ENCODE assay signal across 11 cellular contexts in genomic region chr16:11627822-11628457, GRCh38. TPM values are rescaled to one million over a fixed set of nuclear protein-coding genes. Genes with fewer than 3 reads are reported as not detected.
DNase-seq lines count a peak whose midpoint lies in the region; ATAC-seq and TF ChIP-seq lines count a peak whose summit lies in the region.
"Had no signal": no experiment of that assay in that cellular context is flagged by ENCODE, and none has a peak within 500 bp of the region (broad histone marks: within the 10 kb centered on the region; RNA-seq: fewer than 3 reads in every experiment).

No MANE protein-coding gene starts in this region.

- no peaks in the 10 kb centered on the region for H3K9me3 Mint-ChIP-seq in T-helper 1 cell treated with Interleukin-12 subunit alpha and Interleukin-12 subunit beta and Interleukin-4 antibody, amounts not matched to agents 30 μg/mL and 1 μg/mL, for 36 hours
- no peaks in the 10 kb centered on the region for H3K9me3 Mint-ChIP-seq in T-cell
- H3K9me3 Mint-ChIP-seq in glutamatergic neuron (ENCODE audit: unreplicated experiment): peaks cover 2% of the 10 kb centered on the region
- H3K9me3 Mint-ChIP-seq: activated B cell treated with CpG ODN at 0.5 μM for 24 hours had no signal

- no peaks in the 10 kb centered on the region for H3K9me3 ChIP-seq in suprapubic skin

- TF ChIP-seq POLR2A in suprapubic skin (IDR thresholded peaks at IDR 0.05): no peak

- H3K27me3 Mint-ChIP-seq in T-helper 1 cell treated with Interleukin-12 subunit alpha and Interleukin-12 subunit beta and Interleukin-4 antibody, amounts not matched to agents 30 μg/mL and 1 μg/mL, for 36 hours (ENCODE audit: low read depth): no peaks in the 10 kb centered on the region
- H3K27me3 Mint-ChIP-seq in T-cell (no peaks in the 10 kb centered on the region), glutamatergic neuron (ENCODE audit: unreplicated experiment) (peaks cover 2% of the 10 kb centered on the region)
- H3K27me3 Mint-ChIP-seq: activated B cell treated with CpG ODN at 0.5 μM for 24 hours had no signal

- CTCF ChIA-PET in T-cell (lab: Charles Lee): interaction anchor here in 1 of 2 donors (0.6 kb wide), 2 partner anchors 19 to 33 kb away, joined by 3 read pairs; no protein-coding TSS in a partner anchor

- WGBS in suprapubic skin: 46% methylated on average over 15 of the region's 15 CpGs

- H3K36me3 ChIP-seq in suprapubic skin: no peaks in the 10 kb centered on the region

- peak overlapping the region; percentile 28 for H3K27ac Mint-ChIP-seq in T-helper 1 cell treated with Interleukin-12 subunit alpha and Interleukin-12 subunit beta and Interleukin-4 antibody, amounts not matched to agents 30 μg/mL and 1 μg/mL, for 36 hours
- H3K27ac Mint-ChIP-seq in T-cell: peak overlapping the region; percentile 11 to 34
- peak overlapping the region; percentile 23 for H3K27ac Mint-ChIP-seq in glutamatergic neuron (ENCODE audit: unreplicated experiment)
- H3K27ac Mint-ChIP-seq: activated B cell treated with CpG ODN at 0.5 μM for 24 hours had no signal

- H3K4me3 Mint-ChIP-seq in T-helper 1 cell treated with Interleukin-12 subunit alpha and Interleukin-12 subunit beta and Interleukin-4 antibody, amounts not matched to agents 30 μg/mL and 1 μg/mL, for 36 hours: no peak overlapping the region
- H3K4me3 Mint-ChIP-seq in T-cell: no peak overlapping the region
- no peak overlapping the region for H3K4me3 Mint-ChIP-seq in glutamatergic neuron (ENCODE audit: unreplicated experiment)
- H3K4me3 Mint-ChIP-seq: activated B cell treated with CpG ODN at 0.5 μM for 24 hours had no signal

- DNase-seq in T-helper 1 cell (no peak), T-cell (no peak), glutamatergic neuron (no peak), suprapubic skin (ENCODE audit: low spot score in 2 of 2) (no peak), NCI-H1930 (lab: John Stamatoyannopoulos, UW) (no peak), NCI-H774 (lab: John Stamatoyannopoulos, UW) (no peak)
- no peak for DNase-seq in effector CD4-positive, alpha-beta T cell
- DNase-seq: activated B cell treated with CpG ODN at 0.5 μM for 24 hours, hippocampal formation, NCI-H82 had no signal

- POLR2A ChIA-PET in T-cell (lab: Charles Lee): no interaction called here

- H3K27ac ChIP-seq in suprapubic skin: peak overlapping the region; percentile 74

- H3K36me3 Mint-ChIP-seq in T-helper 1 cell treated with Interleukin-12 subunit alpha and Interleukin-12 subunit beta and Interleukin-4 antibody, amounts not matched to agents 30 μg/mL and 1 μg/mL, for 36 hours (ENCODE audit: low read depth): peaks cover 3% of the 10 kb centered on the region
- H3K36me3 Mint-ChIP-seq in T-cell (no peaks in the 10 kb centered on the region), glutamatergic neuron (ENCODE audit: unreplicated experiment) (no peaks in the 10 kb centered on the region)

- no peaks in the 10 kb centered on the region for H3K27me3 ChIP-seq in suprapubic skin

- H3K4me3 ChIP-seq in suprapubic skin: no peak overlapping the region

- TF ChIP-seq CTCF in glutamatergic neuron (IDR thresholded peaks at IDR 0.05; ENCODE audit: partially characterized antibody, unreplicated experiment) (no peak), suprapubic skin (IDR thresholded peaks at IDR 0.05) (no peak)

- ATAC-seq in T-cell (replicated peaks in 1 of 4): no peak

- no peak for TF ChIP-seq EP300 in suprapubic skin (IDR thresholded peaks at IDR 0.05)

- H3K4me1 Mint-ChIP-seq in T-helper 1 cell treated with Interleukin-12 subunit alpha and Interleukin-12 subunit beta and Interleukin-4 antibody, amounts not matched to agents 30 μg/mL and 1 μg/mL, for 36 hours (ENCODE audit: low read depth): peaks cover 28% of the 10 kb centered on the region
- peaks cover 46 to 53% (median 52%) of the 10 kb centered on the region in 3 donors for H3K4me1 Mint-ChIP-seq in T-cell
- peaks cover 2% of the 10 kb centered on the region for H3K4me1 Mint-ChIP-seq in glutamatergic neuron (ENCODE audit: low read depth, unreplicated experiment)

- peaks cover 53% of the 10 kb centered on the region for H3K4me1 ChIP-seq in suprapubic skin

RNA-seq across cellular contexts. Expression of gene SNN, which starts 40.3 kb away (rescaled TPM):
- 10 to 100 TPM; 17.4 to 56.2 (median 22.7) TPM for total RNA-seq in T-cell
- total RNA-seq in glutamatergic neuron (ENCODE audit: unreplicated experiment): 491 TPM
- total RNA-seq in suprapubic skin: 10 to 100 TPM; 17.0 to 32.7 (median 24.6) TPM

RNA-seq across cellular contexts. Expression of gene LITAF, which starts 41.2 kb away (rescaled TPM):
- total RNA-seq in T-cell (100 to 1,000 TPM; 150 to 256 (median 161) TPM), glutamatergic neuron (ENCODE audit: unreplicated experiment) (29.2 TPM), suprapubic skin (10 to 100 TPM; 48.8 to 82.2 (median 72.8) TPM)
